Comparison of ENCODE assay signal across 27 cellular contexts in genomic region chr12:126362964-126363363, GRCh38.
"Had no signal": no experiment of that assay in that cellular context is flagged by ENCODE, and none has a peak within 500 bp of the region (broad histone marks: within the 10 kb centered on the region; RNA-seq: fewer than 3 reads in every experiment).

No MANE protein-coding gene starts in this region.

- H3K4me1 ChIP-seq: colonic mucosa, left lung, tibial artery had no signal

- H3K36me3 ChIP-seq: brain microvascular endothelial cell, colonic mucosa, left lung, tibial artery had no signal

- H3K9me3 Mint-ChIP-seq: nephron had no signal

- H3K27ac ChIP-seq: brain microvascular endothelial cell, colonic mucosa, left lung, tibial artery had no signal

- H3K27me3 Mint-ChIP-seq: activated B cell treated with CpG ODN at 0.5 μM for 24 hours; activated CD8-positive, alpha-beta T cell treated with anti-CD3 and anti-CD28 coated beads for 36 hours; activated naive CD8-positive, alpha-beta T cell treated with anti-CD3 and anti-CD28 coated beads, Interleukin-2, amount 50 U/mL, for 24 hours; activated T-cell treated with anti-CD3 and anti-CD28 coated beads, Interleukin-2, amount 50 U/mL, for 24 hours had no signal

- H3K4me3 ChIP-seq: colonic mucosa, left lung, tibial artery had no signal

- FAIRE-seq: endometrium, frontal cortex had no signal

- H3K4me3 Mint-ChIP-seq: activated B cell treated with CpG ODN at 0.5 μM for 24 hours; activated CD8-positive, alpha-beta T cell treated with anti-CD3 and anti-CD28 coated beads for 36 hours; activated naive CD4-positive, alpha-beta T cell treated with anti-CD3 and anti-CD28 coated beads for 36 hours; activated naive CD8-positive, alpha-beta T cell treated with anti-CD3 and anti-CD28 coated beads, Interleukin-2, amount 50 U/mL, for 24 hours; activated T-cell treated with anti-CD3 and anti-CD28 coated beads, Interleukin-2, amount 50 U/mL, for 24 hours; nephron; T-helper 2 cell treated with Interferon-gamma antibody and Interleukin-4, amounts not matched to agents 5 μg/mL and 100 μg/mL, for 36 hours had no signal

- H3K9me3 ChIP-seq: colonic mucosa had no signal

- H3K4me1 Mint-ChIP-seq: activated B cell treated with CpG ODN at 0.5 μM for 24 hours; activated naive CD8-positive, alpha-beta T cell treated with anti-CD3 and anti-CD28 coated beads, Interleukin-2, amount 50 U/mL, for 24 hours; nephron had no signal

- DNase-seq: activated B cell treated with CpG ODN at 0.5 μM for 24 hours; activated CD4-positive, alpha-beta T cell treated with anti-CD3 and anti-CD28 coated beads for 48 hours; activated CD8-positive, alpha-beta T cell treated with anti-CD3 and anti-CD28 coated beads for 36 hours; activated naive CD4-positive, alpha-beta T cell treated with anti-CD3 and anti-CD28 coated beads for 36 hours; activated naive CD8-positive, alpha-beta T cell treated with anti-CD3 and anti-CD28 coated beads, Interleukin-2, amount 50 U/mL, for 24 hours; activated T-cell treated with anti-CD3 and anti-CD28 coated beads, Interleukin-2, amount 50 U/mL, for 24 hours; anterior cingulate cortex; brain microvascular endothelial cell; central memory CD4-positive, alpha-beta T cell; colonic mucosa; erythroblast; hypothalamus; left lung; midbrain; nucleus accumbens; posterior cingulate gyrus; retina; stimulated activated CD4-positive, alpha-beta T cell treated with anti-CD3 and anti-CD28 coated beads, Interleukin-12 subunit alpha, Interleukin-12 subunit beta, amount 100 ng/mL, for 4 hours; stimulated activated CD4-positive, alpha-beta T cell treated with anti-CD3 and anti-CD28 coated beads, Interleukin-1b, Interleukin-23, amount 100 ng/mL, for 48 hours; stimulated activated CD8-positive, alpha-beta memory T cell treated with anti-CD3 and anti-CD28 coated beads, Interleukin-4, amount 100 ng/mL, for 48 hours; stimulated activated naive CD4-positive, alpha-beta T cell treated with Interleukin-2 at 50 U/mL for 16 hours; tibial artery had no signal

- H3K27ac Mint-ChIP-seq: activated B cell treated with CpG ODN at 0.5 μM for 24 hours; activated CD8-positive, alpha-beta T cell treated with anti-CD3 and anti-CD28 coated beads for 36 hours; activated naive CD4-positive, alpha-beta T cell treated with anti-CD3 and anti-CD28 coated beads for 36 hours; activated naive CD8-positive, alpha-beta T cell treated with anti-CD3 and anti-CD28 coated beads, Interleukin-2, amount 50 U/mL, for 24 hours; activated T-cell treated with anti-CD3 and anti-CD28 coated beads, Interleukin-2, amount 50 U/mL, for 24 hours; activated T-helper 2 cell treated with anti-CD3 and anti-CD28 coated beads, Interferon-gamma antibody, Interleukin-2, Interleukin-4, amounts not matched to agents 10 μg/mL and 5 μg/mL and 100 μg/mL, durations not matched to agents 14 hours and 24 hours and 36 hours; nephron; T-helper 2 cell treated with Interferon-gamma antibody and Interleukin-4, amounts not matched to agents 5 μg/mL and 100 μg/mL, for 36 hours had no signal

- H3K27me3 ChIP-seq: brain microvascular endothelial cell, colonic mucosa, left lung, tibial artery had no signal
